Comparison of ENCODE assay signal across 26 cellular contexts in the genomic region with DNA sequence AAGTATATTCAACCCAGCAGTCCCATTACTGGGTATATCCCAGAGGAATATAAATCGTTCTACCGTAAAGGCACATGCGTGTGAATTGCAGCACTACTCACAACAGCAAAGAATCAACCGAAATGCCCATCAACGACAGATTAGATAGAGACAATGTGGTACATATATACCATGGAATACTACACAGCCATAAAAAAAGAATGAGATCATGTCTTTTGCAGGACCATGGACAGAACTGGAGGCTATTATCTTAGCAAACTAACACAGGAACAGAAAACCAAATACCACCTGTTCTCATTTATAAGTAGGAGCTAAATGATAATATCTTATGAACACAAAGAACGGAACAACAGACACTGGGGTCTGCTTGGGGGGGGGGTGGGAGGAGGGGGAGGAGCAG.
"Had no signal": no experiment of that assay in that cellular context is flagged by ENCODE, and none has a peak within 500 bp of the region (broad histone marks: within the 10 kb centered on the region; RNA-seq: fewer than 3 reads in every experiment).

No MANE protein-coding gene starts in this region.

- H3K4me1 ChIP-seq: SJSA1 had no signal

- H3K9me3 ChIP-seq: MG63, SJSA1 had no signal

- H3K4me3 Mint-ChIP-seq: IgD-negative memory B cell had no signal

- H3K27ac Mint-ChIP-seq: IgD-negative memory B cell had no signal

- H3K27me3 ChIP-seq: MG63, SJSA1 had no signal

- H3K4me1 Mint-ChIP-seq: IgD-negative memory B cell had no signal

- H3K36me3 ChIP-seq: MG63, SJSA1 had no signal

- H3K36me3 Mint-ChIP-seq: IgD-negative memory B cell had no signal

- DNase-seq: Karpas-422, KG1, MG63, NCI-H1092, NCI-H1105 treated with DMSO at 0.1 percent for 48 hours, NCI-H1417 treated with DMSO at 0.1 percent for 48 hours, NCI-H146, NCI-H1694 treated with DMSO at 0.1 percent for 48 hours, NCI-H1930, NCI-H2081, NCI-H2107, NCI-H2227 treated with DMSO at 0.1 percent for 48 hours, NCI-H446, NCI-H510A, NCI-H524 treated with DMSO at 0.1 percent for 48 hours, NCI-H69, NCI-H774, Right ventricle myocardium superior, RPMI8226, SIG-M5, T-helper 1 cell had no signal

- H3K9me3 Mint-ChIP-seq: IgD-negative memory B cell had no signal

- H3K4me3 ChIP-seq: MG63, SJSA1, SK-N-MC had no signal

- FAIRE-seq: RCC 7860 had no signal

- H3K27ac ChIP-seq: HL-60, SJSA1, SK-N-MC had no signal

- H3K27me3 Mint-ChIP-seq: IgD-negative memory B cell had no signal
